In the genomic region with DNA sequence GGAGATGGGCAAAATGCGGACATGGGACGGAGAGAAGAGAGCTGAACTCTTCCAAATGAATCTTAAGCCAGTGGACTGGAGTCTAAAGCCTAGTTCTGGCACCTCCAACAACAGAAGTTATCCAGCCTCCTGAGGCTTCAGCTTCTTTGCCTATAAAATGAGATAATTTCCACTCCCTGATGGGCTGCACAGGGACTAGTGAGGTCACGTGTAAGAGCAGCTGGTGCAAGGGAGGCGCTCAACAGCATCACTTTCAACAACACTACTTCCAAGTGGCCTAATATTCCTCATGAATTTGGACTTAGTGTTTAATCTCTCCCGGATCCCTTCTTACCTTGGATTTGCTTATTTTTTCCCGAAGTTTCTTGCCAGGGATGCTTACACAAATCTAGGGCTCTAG, we compare ENCODE assay signal across 24 cellular contexts. TPM values are rescaled to one million over a fixed set of nuclear protein-coding genes. Genes with fewer than 3 reads are reported as not detected.
DNase-seq lines count a peak whose midpoint lies in the region; ATAC-seq and TF ChIP-seq lines count a peak whose summit lies in the region.
"Had no signal": no experiment of that assay in that cellular context is flagged by ENCODE, and none has a peak within 500 bp of the region (broad histone marks: within the 10 kb centered on the region; RNA-seq: fewer than 3 reads in every experiment).

No MANE protein-coding gene starts in this region.

- H3K4me3 Mint-ChIP-seq in activated CD8-positive, alpha-beta T cell treated with anti-CD3 and anti-CD28 coated beads, Interleukin-2, amount 10 ng/mL, durations not matched to agents 7 days and 5 days = no peak overlapping the region
- no peak overlapping the region for H3K4me3 Mint-ChIP-seq in activated CD8-positive, alpha-beta T cell treated with anti-CD3 and anti-CD28 coated beads for 36 hours
- H3K4me3 Mint-ChIP-seq in CD8-positive, alpha-beta T cell = no peak overlapping the region
- H3K4me3 Mint-ChIP-seq in activated T-helper 2 cell treated with anti-CD3 and anti-CD28 coated beads, Interferon-gamma antibody, Interleukin-2, Interleukin-4, amounts not matched to agents 10 μg/mL and 5 μg/mL and 100 μg/mL, durations not matched to agents 14 hours and 24 hours and 36 hours (ENCODE audit: low read depth) = no peak overlapping the region
- H3K4me3 Mint-ChIP-seq: neural crest cell had no signal

- H3K27me3 ChIP-seq in CD8-positive, alpha-beta T cell (ENCODE audit: insufficient read depth, low read length) = no peaks in the 10 kb centered on the region
- no peaks in the 10 kb centered on the region for H3K27me3 ChIP-seq in spleen (replicated peaks in 1 of 7)
- H3K27me3 ChIP-seq: brain microvascular endothelial cell, foreskin keratinocyte, right lobe of liver, uterus had no signal

- H3K4me1 ChIP-seq in CD8-positive, alpha-beta T cell (ENCODE audit: insufficient read depth, low read length) = peaks cover 37% of the 10 kb centered on the region
- H3K4me1 ChIP-seq in spleen = peaks cover 0 to 64% (median 10%) of the 10 kb centered on the region in 6 donors
- H3K4me1 ChIP-seq: A549, foreskin keratinocyte, parathyroid adenoma had no signal

- H3K4me3 ChIP-seq in CD8-positive, alpha-beta T cell (ENCODE audit: low read depth, low read length) = no peak overlapping the region
- H3K4me3 ChIP-seq in spleen = no peak overlapping the region
- H3K4me3 ChIP-seq: A549, right lobe of liver, uterus had no signal

- intact Hi-C loops in activated CD8-positive, alpha-beta T cell treated with anti-CD3 and anti-CD28 coated beads for 36 hours (cut with micrococcal nuclease) = no loop called here
- intact Hi-C loops in CD8-positive, alpha-beta T cell (cut with DNase I, micrococcal nuclease) = loop anchor here in 1 of 2 experiments (2.0 kb wide), 1 partner anchor 43 kb away; a partner anchor contains a TSS
- intact Hi-C loops in activated T-helper 2 cell treated with anti-CD3 and anti-CD28 coated beads, Interferon-gamma antibody, Interleukin-2, Interleukin-4, amounts not matched to agents 10 μg/mL and 5 μg/mL and 100 μg/mL, durations not matched to agents 14 hours and 24 hours and 36 hours (cut with micrococcal nuclease) = loop anchor here (1.0 to 2.0 kb wide), 3 partner anchors 10 to 41 kb away; no protein-coding TSS in a partner anchor
- intact Hi-C loops in spleen (cut with DNase I; ENCODE audit: low total_unique reads) = no loop called here

- H3K4me1 Mint-ChIP-seq in activated CD8-positive, alpha-beta T cell treated with anti-CD3 and anti-CD28 coated beads, Interleukin-2, amount 10 ng/mL, durations not matched to agents 7 days and 5 days (ENCODE audit: low read depth) = peaks cover 86% of the 10 kb centered on the region
- H3K4me1 Mint-ChIP-seq in activated CD8-positive, alpha-beta T cell treated with anti-CD3 and anti-CD28 coated beads for 36 hours (ENCODE audit: low read depth) = peaks cover 56% of the 10 kb centered on the region
- peaks cover 60% of the 10 kb centered on the region for H3K4me1 Mint-ChIP-seq in CD8-positive, alpha-beta T cell (ENCODE audit: low read depth)
- peaks cover 66% of the 10 kb centered on the region for H3K4me1 Mint-ChIP-seq in activated T-helper 2 cell treated with anti-CD3 and anti-CD28 coated beads, Interferon-gamma antibody, Interleukin-2, Interleukin-4, amounts not matched to agents 10 μg/mL and 5 μg/mL and 100 μg/mL, durations not matched to agents 14 hours and 24 hours and 36 hours (ENCODE audit: low read depth)
- H3K4me1 Mint-ChIP-seq: neural crest cell had no signal

- WGBS in spleen, 5 donors = 87 to 97% (median 94%) methylated on average over 6 of the region's 6 CpGs

- CTCF ChIA-PET in activated CD8-positive, alpha-beta T cell treated with anti-CD3 and anti-CD28 coated beads, Interleukin-2, amount 10 ng/mL, durations not matched to agents 7 days and 5 days (lab: Charles Lee) = interaction anchor here (0.6 to 10.7 kb wide), 10 partner anchors 9 to 126 kb away, joined by 3 to 159 read pairs (median 10); a partner anchor contains a TSS
- CTCF ChIA-PET in activated CD8-positive, alpha-beta T cell treated with anti-CD3 and anti-CD28 coated beads for 36 hours (lab: Charles Lee) = interaction anchor here (0.9 to 35.9 kb wide), 6 partner anchors 9 to 131 kb away, joined by 3 to 656 read pairs (median 3); no protein-coding TSS in a partner anchor
- CTCF ChIA-PET in CD8-positive, alpha-beta T cell (lab: Charles Lee) = interaction anchor here (0.7 to 15.7 kb wide), 7 partner anchors 11 to 127 kb away, joined by 3 to 175 read pairs (median 8); no protein-coding TSS in a partner anchor

- no peaks in the 10 kb centered on the region for H3K9me3 ChIP-seq in CD8-positive, alpha-beta T cell (ENCODE audit: low read length)
- no peaks in the 10 kb centered on the region for H3K9me3 ChIP-seq in spleen
- H3K9me3 ChIP-seq: A549, right lobe of liver, uterus had no signal

- H3K9me3 Mint-ChIP-seq in activated CD8-positive, alpha-beta T cell treated with anti-CD3 and anti-CD28 coated beads, Interleukin-2, amount 10 ng/mL, durations not matched to agents 7 days and 5 days (ENCODE audit: insufficient read depth) = no peaks in the 10 kb centered on the region
- no peaks in the 10 kb centered on the region for H3K9me3 Mint-ChIP-seq in activated CD8-positive, alpha-beta T cell treated with anti-CD3 and anti-CD28 coated beads for 36 hours
- no peaks in the 10 kb centered on the region for H3K9me3 Mint-ChIP-seq in CD8-positive, alpha-beta T cell
- H3K9me3 Mint-ChIP-seq in activated T-helper 2 cell treated with anti-CD3 and anti-CD28 coated beads, Interferon-gamma antibody, Interleukin-2, Interleukin-4, amounts not matched to agents 10 μg/mL and 5 μg/mL and 100 μg/mL, durations not matched to agents 14 hours and 24 hours and 36 hours = no peaks in the 10 kb centered on the region
- H3K9me3 Mint-ChIP-seq: neural crest cell had no signal

- no peak for TF ChIP-seq CTCF in activated CD8-positive, alpha-beta T cell treated with anti-CD3 and anti-CD28 coated beads for 36 hours (IDR thresholded peaks at IDR 0.05)
- TF ChIP-seq CTCF in CD8-positive, alpha-beta T cell (IDR thresholded peaks at IDR 0.05) = no peak
- no peak for TF ChIP-seq CTCF in spleen (IDR thresholded peaks at IDR 0.05 in 8 of 11, conservative IDR thresholded peaks at IDR 0.05 in 3 of 11)

- H3K27ac ChIP-seq in CD8-positive, alpha-beta T cell (ENCODE audit: low read depth, low read length) = no peak overlapping the region
- H3K27ac ChIP-seq in spleen = peak overlapping the region in 6 of 8 donors; percentile 16 to 89 (median 68)
- H3K27ac ChIP-seq: A549, brain microvascular endothelial cell, foreskin keratinocyte, parathyroid adenoma, right lobe of liver had no signal

- POLR2A ChIA-PET in activated CD8-positive, alpha-beta T cell treated with anti-CD3 and anti-CD28 coated beads, Interleukin-2, amount 10 ng/mL, durations not matched to agents 7 days and 5 days (lab: Charles Lee) = interaction anchor here (0.6 to 2.3 kb wide), 4 partner anchors 10 to 455 kb away, joined by 3 to 9 read pairs (median 4); a partner anchor contains a TSS
- POLR2A ChIA-PET in activated CD8-positive, alpha-beta T cell treated with anti-CD3 and anti-CD28 coated beads for 36 hours (lab: Charles Lee) = interaction anchor here (1.1 to 3.2 kb wide), 4 partner anchors 11 to 61 kb away, joined by 3 to 17 read pairs (median 10); a partner anchor contains a TSS
- POLR2A ChIA-PET in CD8-positive, alpha-beta T cell (lab: Charles Lee) = interaction anchor here (0.9 to 2.4 kb wide), 4 partner anchors 10 to 42 kb away, joined by 3 to 19 read pairs (median 9); a partner anchor contains a TSS

- TF ChIP-seq POLR2A in spleen (IDR thresholded peaks at IDR 0.05) = no peak

- H3K36me3 Mint-ChIP-seq in activated CD8-positive, alpha-beta T cell treated with anti-CD3 and anti-CD28 coated beads, Interleukin-2, amount 10 ng/mL, durations not matched to agents 7 days and 5 days (ENCODE audit: low read depth) = peaks cover 91% of the 10 kb centered on the region
- H3K36me3 Mint-ChIP-seq in activated CD8-positive, alpha-beta T cell treated with anti-CD3 and anti-CD28 coated beads for 36 hours (ENCODE audit: low read depth) = peaks cover 88% of the 10 kb centered on the region
- H3K36me3 Mint-ChIP-seq in CD8-positive, alpha-beta T cell = peaks cover 90% of the 10 kb centered on the region
- H3K36me3 Mint-ChIP-seq in activated T-helper 2 cell treated with anti-CD3 and anti-CD28 coated beads, Interferon-gamma antibody, Interleukin-2, Interleukin-4, amounts not matched to agents 10 μg/mL and 5 μg/mL and 100 μg/mL, durations not matched to agents 14 hours and 24 hours and 36 hours (ENCODE audit: low read depth) = peaks cover 95% of the 10 kb centered on the region

- no peaks in the 10 kb centered on the region for H3K27me3 Mint-ChIP-seq in activated CD8-positive, alpha-beta T cell treated with anti-CD3 and anti-CD28 coated beads, Interleukin-2, amount 10 ng/mL, durations not matched to agents 7 days and 5 days (ENCODE audit: low read depth)
- no peaks in the 10 kb centered on the region for H3K27me3 Mint-ChIP-seq in activated CD8-positive, alpha-beta T cell treated with anti-CD3 and anti-CD28 coated beads for 36 hours
- H3K27me3 Mint-ChIP-seq in CD8-positive, alpha-beta T cell (ENCODE audit: low read depth) = no peaks in the 10 kb centered on the region
- no peaks in the 10 kb centered on the region for H3K27me3 Mint-ChIP-seq in activated T-helper 2 cell treated with anti-CD3 and anti-CD28 coated beads, Interferon-gamma antibody, Interleukin-2, Interleukin-4, amounts not matched to agents 10 μg/mL and 5 μg/mL and 100 μg/mL, durations not matched to agents 14 hours and 24 hours and 36 hours (ENCODE audit: low read depth)

- no peak for ATAC-seq in activated CD8-positive, alpha-beta T cell treated with anti-CD3 and anti-CD28 coated beads, Interleukin-2, amount 10 ng/mL, durations not matched to agents 7 days and 5 days
- ATAC-seq in activated CD8-positive, alpha-beta T cell treated with anti-CD3 and anti-CD28 coated beads for 36 hours = no peak
- ATAC-seq in CD8-positive, alpha-beta T cell = no peak
- ATAC-seq in HG03135 (IDR thresholded peaks at IDR 0.05; ENCODE audit: unreplicated experiment) = no peak
- ATAC-seq in GM19395 (IDR thresholded peaks at IDR 0.05; ENCODE audit: unreplicated experiment) = no peak
- no peak for ATAC-seq in GM21737 (IDR thresholded peaks at IDR 0.05; ENCODE audit: unreplicated experiment)
- ATAC-seq: A549, foreskin keratinocyte, SK-N-SH treated with all-trans-retinoic acid at 6 μM for 48 hours had no signal

- H3K36me3 ChIP-seq in CD8-positive, alpha-beta T cell (ENCODE audit: insufficient read depth, low read length) = peaks cover 51% of the 10 kb centered on the region
- peaks cover 0 to 100% (median 95%) of the 10 kb centered on the region in 6 donors for H3K36me3 ChIP-seq in spleen
- H3K36me3 ChIP-seq: uterus had no signal

- DNase-seq in activated CD8-positive, alpha-beta T cell treated with anti-CD3 and anti-CD28 coated beads, Interleukin-2, amount 10 ng/mL, durations not matched to agents 7 days and 5 days = no peak
- DNase-seq in activated CD8-positive, alpha-beta T cell treated with anti-CD3 and anti-CD28 coated beads for 36 hours = no peak
- DNase-seq in CD8-positive, alpha-beta T cell = no peak
- no peak for DNase-seq in activated T-helper 2 cell treated with anti-CD3 and anti-CD28 coated beads, Interferon-gamma antibody, Interleukin-2, Interleukin-4, amounts not matched to agents 10 μg/mL and 5 μg/mL and 100 μg/mL, durations not matched to agents 14 hours and 24 hours and 36 hours (ENCODE audit: low spot score)
- no peak for DNase-seq in spleen
- DNase-seq: activated T-cell treated with anti-CD3 and anti-CD28 coated beads for 4 hours; AML-193; brain microvascular endothelial cell; foreskin keratinocyte; NCI-H1092; NCI-H1694 treated with DMSO at 0.1 percent for 48 hours; right lobe of liver; stimulated activated CD4-positive, alpha-beta T cell treated with anti-CD3 and anti-CD28 coated beads, Interleukin-15, amount 100 ng/mL, for 24 hours; stimulated activated naive CD4-positive, alpha-beta T cell; uterus had no signal

- H3K27ac Mint-ChIP-seq in activated CD8-positive, alpha-beta T cell treated with anti-CD3 and anti-CD28 coated beads, Interleukin-2, amount 10 ng/mL, durations not matched to agents 7 days and 5 days = peak overlapping the region; percentile 88
- no peak overlapping the region for H3K27ac Mint-ChIP-seq in activated CD8-positive, alpha-beta T cell treated with anti-CD3 and anti-CD28 coated beads for 36 hours
- H3K27ac Mint-ChIP-seq in CD8-positive, alpha-beta T cell = peak overlapping the region; percentile 85
- peak overlapping the region; percentile 78 for H3K27ac Mint-ChIP-seq in activated T-helper 2 cell treated with anti-CD3 and anti-CD28 coated beads, Interferon-gamma antibody, Interleukin-2, Interleukin-4, amounts not matched to agents 10 μg/mL and 5 μg/mL and 100 μg/mL, durations not matched to agents 14 hours and 24 hours and 36 hours

RNA-seq across cellular contexts. Expression of a gene that starts 8.7 kb away (rescaled TPM):
- 10 to 100 TPM; 26.5 to 27.6 TPM for total RNA-seq in activated CD8-positive, alpha-beta T cell treated with anti-CD3 and anti-CD28 coated beads, Interleukin-2, amount 10 ng/mL, durations not matched to agents 7 days and 5 days
- total RNA-seq in activated CD8-positive, alpha-beta T cell treated with anti-CD3 and anti-CD28 coated beads for 36 hours = 1 to 10 TPM; 3.2 to 3.4 TPM
- 10 to 100 TPM in 1 of 2 experiments, 1 to 10 TPM in 1; 9.2 to 11.0 TPM for total RNA-seq in CD8-positive, alpha-beta T cell
- total RNA-seq in activated T-helper 2 cell treated with anti-CD3 and anti-CD28 coated beads, Interferon-gamma antibody, Interleukin-2, Interleukin-4, amounts not matched to agents 10 μg/mL and 5 μg/mL and 100 μg/mL, durations not matched to agents 14 hours and 24 hours and 36 hours = 9.3 and 10.7 TPM in 2 replicates
- 10 to 100 TPM in 5 of 7 donors, 1 to 10 TPM in 2; 6.6 to 35.3 (median 16.0) TPM for total RNA-seq in spleen
- 1 to 10 TPM; 2.5 to 3.7 (median 2.6) TPM for polyA plus RNA-seq in spleen
- total RNA-seq: foreskin keratinocyte, lung microvascular endothelial cell, neural crest cell, temporal lobe had no signal
- polyA plus RNA-seq: A549, foreskin keratinocyte had no signal

RNA-seq across cellular contexts. Expression of a gene that starts 43.7 kb away (rescaled TPM):
- 10 to 100 TPM; 16.6 to 19.5 TPM for total RNA-seq in activated CD8-positive, alpha-beta T cell treated with anti-CD3 and anti-CD28 coated beads, Interleukin-2, amount 10 ng/mL, durations not matched to agents 7 days and 5 days
- total RNA-seq in activated CD8-positive, alpha-beta T cell treated with anti-CD3 and anti-CD28 coated beads for 36 hours = 10 to 100 TPM; 14.1 to 14.5 TPM
- 10 to 100 TPM; 16.6 to 16.7 TPM for total RNA-seq in CD8-positive, alpha-beta T cell
- total RNA-seq in activated T-helper 2 cell treated with anti-CD3 and anti-CD28 coated beads, Interferon-gamma antibody, Interleukin-2, Interleukin-4, amounts not matched to agents 10 μg/mL and 5 μg/mL and 100 μg/mL, durations not matched to agents 14 hours and 24 hours and 36 hours = 19.6 and 20.2 TPM in 2 replicates
- total RNA-seq in spleen = 10 to 100 TPM; 22.9 to 40.1 (median 34.3) TPM
- polyA plus RNA-seq in spleen = 1 to 10 TPM; 5.2 to 7.9 (median 5.7) TPM
